8 cellular contexts compared by ENCODE assay signal in genomic region chr5:56011835-56012234, GRCh38. TPM values are rescaled to one million over a fixed set of nuclear protein-coding genes. Genes with fewer than 3 reads are reported as not detected.
DNase-seq lines count a peak whose midpoint lies in the region; ATAC-seq and TF ChIP-seq lines count a peak whose summit lies in the region.

No MANE protein-coding gene starts in this region.

- peaks cover 9% of the 10 kb centered on the region for H3K9me1 ChIP-seq in IMR-90 (ENCODE audit: insufficient read depth, low read length)

- intact Hi-C loops in IMR-90 (cut with micrococcal nuclease) (loop anchor here (5.0 kb wide), 1 partner anchor 110 kb away; no protein-coding TSS in a partner anchor), breast epithelium (cut with DNase I; ENCODE audit: low total_unique reads) (no loop called here)

- peak overlapping the region; percentile 63 for H3K14ac ChIP-seq in IMR-90 (replicated peaks; ENCODE audit: low read depth, low read length)

- H3K9me3 ChIP-seq in IMR-90 (ENCODE audit: control insufficient read depth, insufficient read depth, low read length) (no peaks in the 10 kb centered on the region), breast epithelium (no peaks in the 10 kb centered on the region), BE2C (no peaks in the 10 kb centered on the region; the same call in 1 of the 2 replicates)

- no peaks in the 10 kb centered on the region; the same call in 1 of the 2 replicates for H4K20me1 ChIP-seq in IMR-90 (ENCODE audit: insufficient read depth, low read length)

- no peak for TF ChIP-seq POLR2A in IMR-90 (IDR thresholded peaks at IDR 0.05; ENCODE audit: low read depth, low read length)
- TF ChIP-seq POLR2A in breast epithelium (IDR thresholded peaks at IDR 0.05): no peak

- peak overlapping the region; percentile 92 for H2BK15ac ChIP-seq in IMR-90 (ENCODE audit: low read depth, low read length)

- H2AK9ac ChIP-seq in IMR-90 (replicated peaks; ENCODE audit: low read depth, low read length, poor library complexity): no peak overlapping the region

- peak overlapping the region; percentile 5; the same call in 1 of the 2 replicates for H3K9ac ChIP-seq in IMR-90 (ENCODE audit: low read depth, low read length)

- no peaks in the 10 kb centered on the region for H3K27me3 Mint-ChIP-seq in osteocyte (ENCODE audit: unreplicated experiment)

- H4K8ac ChIP-seq in IMR-90 (ENCODE audit: low read depth in 2 of 2, low read length in 2 of 2): peak overlapping the region; percentile 57 to 88

- H2BK20ac ChIP-seq in IMR-90 (ENCODE audit: low read depth, low read length): peak overlapping the region; percentile 93

- peak overlapping the region; percentile 71; the same call in 1 of the 2 replicates for H3K56ac ChIP-seq in IMR-90 (ENCODE audit: extremely low read depth, insufficient read depth, low read length)

- H3K4me2 ChIP-seq in IMR-90 (ENCODE audit: low read depth, low read length): peak overlapping the region; percentile 30; the same call in 1 of the 2 replicates

- WGBS in IMR-90 (ENCODE audit: extremely low coverage in 2 of 2, insufficient read length in 1 of 2), 2 experiments: no CpG with 5 or more reads among the region's 3 CpGs

- peak overlapping the region; percentile 88 for H2AK5ac ChIP-seq in IMR-90 (ENCODE audit: low read depth, low read length)

- H4K5ac ChIP-seq in IMR-90 (ENCODE audit: low read depth, low read length): peak overlapping the region; percentile 4; the same call in 1 of the 2 replicates

- H3K27ac ChIP-seq in IMR-90 (ENCODE audit: insufficient read depth, low read length) (peak overlapping the region; percentile 70), breast epithelium (peak overlapping the region; percentile 4 to 21)

- peak; percentile 97 for DNase-seq in IMR-90
- DNase-seq in breast epithelium (ENCODE audit: low spot score in 2 of 2): no peak
- DNase-seq in osteocyte (ENCODE audit: extremely low spot score, unreplicated experiment): no peak
- DNase-seq in occipital lobe (lab: John Stamatoyannopoulos, UW): no peak
- DNase-seq in NCI-H524 (lab: John Stamatoyannopoulos, UW): no peak
- DNase-seq in BE2C: no peak

- H2BK120ac ChIP-seq in IMR-90 (ENCODE audit: low read depth, low read length): peak overlapping the region; percentile 91

- H3K4me1 Mint-ChIP-seq in osteocyte (ENCODE audit: unreplicated experiment): peaks cover 15% of the 10 kb centered on the region

- H3K36me3 ChIP-seq in IMR-90 (ENCODE audit: control insufficient read depth, insufficient read depth, low read length): no peaks in the 10 kb centered on the region
- no peaks in the 10 kb centered on the region for H3K36me3 ChIP-seq in breast epithelium
- H3K36me3 ChIP-seq in BE2C: no peaks in the 10 kb centered on the region

- dilution Hi-C loops in IMR-90 (cut with HindIII; ENCODE audit: low sequenced_read_pairs, unreplicated experiment): no loop called here

- H3K4ac ChIP-seq in IMR-90 (ENCODE audit: low read depth, low read length): peak overlapping the region; percentile 71

- peak overlapping the region; percentile 79 for H4K91ac ChIP-seq in IMR-90 (ENCODE audit: insufficient read depth, low read depth, low read length)

- peaks cover 8% of the 10 kb centered on the region for H3K4me1 ChIP-seq in IMR-90 (ENCODE audit: control insufficient read depth, insufficient read depth, low read length)
- H3K4me1 ChIP-seq in breast epithelium: no peaks in the 10 kb centered on the region
- peaks cover 16% of the 10 kb centered on the region for H3K4me1 ChIP-seq in BE2C

- peak overlapping the region; percentile 63 for H3K27ac Mint-ChIP-seq in osteocyte (ENCODE audit: unreplicated experiment)

- H3K9me3 Mint-ChIP-seq in osteocyte (ENCODE audit: unreplicated experiment): no peaks in the 10 kb centered on the region

- POLR2A ChIA-PET in IMR-90 (lab: Charles Lee; ENCODE audit: unreplicated experiment): no interaction called here

- H3K4me3 ChIP-seq in IMR-90 (ENCODE audit: insufficient read depth, low read depth, low read length) (no peak overlapping the region), breast epithelium (no peak overlapping the region), BE2C (ENCODE audit: low read depth, low read length) (no peak overlapping the region)

- TF ChIP-seq CTCF in IMR-90 (conservative IDR thresholded peaks at IDR 0.05; ENCODE audit: low read depth, low read length) (no peak), breast epithelium (IDR thresholded peaks at IDR 0.05) (no peak), osteocyte (IDR thresholded peaks at IDR 0.05) (no peak), BE2C (IDR thresholded peaks at IDR 0.05; ENCODE audit: low read depth, low read length) (no peak)

- H3K27me3 ChIP-seq in IMR-90 (ENCODE audit: control insufficient read depth, insufficient read depth, low read length) (no peaks in the 10 kb centered on the region), breast epithelium (no peaks in the 10 kb centered on the region), BE2C (no peaks in the 10 kb centered on the region)

- TF ChIP-seq RAD21 in IMR-90 (IDR thresholded peaks at IDR 0.05; ENCODE audit: low read length): no peak

- no TSS peak for BruUV-seq in IMR-90 (replicated peaks; lab: Mats Ljungman, UMichigan)

- H3K23ac ChIP-seq in IMR-90 (ENCODE audit: low read depth, low read length): peak overlapping the region; percentile 61; the same call in 1 of the 2 replicates

- peak overlapping the region; percentile 84 for H2BK5ac ChIP-seq in IMR-90 (ENCODE audit: low read depth, low read length, poor library complexity, severe bottlenecking)

- in situ Hi-C loops in IMR-90 (cut with MboI; ENCODE audit: low sequenced_read_pairs): no loop called here

- H3K4me3 Mint-ChIP-seq in osteocyte (ENCODE audit: unreplicated experiment): no peak overlapping the region

- CTCF ChIA-PET in IMR-90 (lab: Yijun Ruan, JAX): interaction anchor here (0.7 kb wide), 1 partner anchor 242 kb away, joined by 3 read pairs; no protein-coding TSS in a partner anchor

- H3K36me3 Mint-ChIP-seq in osteocyte (ENCODE audit: unreplicated experiment): no peaks in the 10 kb centered on the region

- H3K79me1 ChIP-seq in IMR-90 (ENCODE audit: low read depth in 1 of 2, low read length in 2 of 2): peaks cover 0 to 4% of the 10 kb centered on the region in 2 experiments; a peak in 1 of 4 replicates

- ATAC-seq in GM18502 (IDR thresholded peaks at IDR 0.05; ENCODE audit: poor library complexity, unreplicated experiment) (peak; percentile 55), IMR-90 (ENCODE audit: low read depth) (peak; percentile 94), HG02870 (IDR thresholded peaks at IDR 0.05; ENCODE audit: unreplicated experiment) (no peak)

- H3K18ac ChIP-seq in IMR-90 (ENCODE audit: low read depth, low read length): peak overlapping the region; percentile 32

- H2AFZ ChIP-seq in IMR-90 (replicated peaks; ENCODE audit: low read length, poor library complexity): peak overlapping the region; percentile 56

TF ChIP-seq in IMR-90, 13 proteins besides CTCF, POLR2A, EP300 and RAD21:
- TF ChIP-seq BHLHE40 (IDR thresholded peaks at IDR 0.05; ENCODE audit: low read depth, low read length): peak; percentile 58; the same call in 1 of the 2 replicates
- TF ChIP-seq FOS (IDR thresholded peaks at IDR 0.05; ENCODE audit: low read depth, low read length): peak; percentile 78
- no peak for TF ChIP-seq RCOR1 (IDR thresholded peaks at IDR 0.05; ENCODE audit: insufficient replicate concordance, low read length)
- TF ChIP-seq MAFK (IDR thresholded peaks at IDR 0.05; ENCODE audit: low read depth, low read length): peak; percentile 63
- no peak for TF ChIP-seq ELK1 (IDR thresholded peaks at IDR 0.05; ENCODE audit: borderline replicate concordance, low read depth, low read length)
- TF ChIP-seq MXI1 (IDR thresholded peaks at IDR 0.05; ENCODE audit: borderline replicate concordance, low read depth, low read length): peak; percentile 58; the same call in 1 of the 2 replicates
- peak; percentile 87 for TF ChIP-seq NFE2L2 (IDR thresholded peaks at IDR 0.05; ENCODE audit: low read depth, low read length)

RNA-seq across cellular contexts. Expression of gene IL6ST, which starts 17.1 kb away (rescaled TPM):
- 506 and 533 TPM in 2 replicates for total RNA-seq in IMR-90 (2012; rRNA removed)
- polyA plus RNA-seq in IMR-90 (2012; rRNA removed): 90.6 and 93.1 TPM in 2 replicates
- polyA plus RNA-seq in IMR-90 (2012; cell fraction: cytosol; rRNA removed): 8.4 and 8.7 TPM in 2 replicates
- 3.7 and 44.6 TPM in 2 replicates for polyA plus RNA-seq in IMR-90 (2012; cell fraction: nucleus; rRNA removed; ENCODE audit: low replicate concordance)
- total RNA-seq in breast epithelium: 100 to 1,000 TPM; 573 to 722 (median 615) TPM
- total RNA-seq in osteocyte: 197 and 211 TPM in 2 replicates
- 32.0 TPM for total RNA-seq in occipital lobe
- 24.4 TPM for polyA plus RNA-seq in BE2C (2012; ENCODE audit: insufficient read depth, insufficient read length, low read depth)
